12 cellular contexts compared by ENCODE assay signal in genomic region chr6:21749754-21750153, GRCh38.
DNase-seq lines count a peak whose midpoint lies in the region; ATAC-seq and TF ChIP-seq lines count a peak whose summit lies in the region.
"Had no signal": no experiment of that assay in that cellular context is flagged by ENCODE, and none has a peak within 500 bp of the region (broad histone marks: within the 10 kb centered on the region; RNA-seq: fewer than 3 reads in every experiment).

No MANE protein-coding gene starts in this region.

- BruUV-seq in Panc1 (replicated peaks; lab: Mats Ljungman, UMichigan) = no TSS peak

- H3K4me3 ChIP-seq in Panc1 (ENCODE audit: low read depth in 2 of 2, low read length in 2 of 2) = no peak overlapping the region
- H3K4me3 ChIP-seq: upper lobe of right lung had no signal

- peaks cover 0 to 2% of the 10 kb centered on the region in 2 experiments; a peak in 1 of 5 replicates for H3K9me3 Mint-ChIP-seq in H9
- H3K9me3 Mint-ChIP-seq in neural crest cell = no peaks in the 10 kb centered on the region
- H3K9me3 Mint-ChIP-seq: activated T-cell treated with anti-CD3 and anti-CD28 coated beads, Interleukin-2, amount 50 U/mL, for 4 hours had no signal

- intact Hi-C loops in Panc1 (cut with micrococcal nuclease; ENCODE audit: unreplicated experiment) = loop anchor here (10.0 kb wide), 2 partner anchors 165 to 395 kb away; no protein-coding TSS in a partner anchor

- peaks cover 51% of the 10 kb centered on the region for H3K79me2 ChIP-seq in H9 (ENCODE audit: insufficient read depth, low read length)

- POLR2A ChIA-PET in Panc1 (lab: Charles Lee) = no interaction called here

- H3K14ac ChIP-seq in H9 (ENCODE audit: insufficient read depth, low read length) = no peak overlapping the region

- no peak overlapping the region for H3K18ac ChIP-seq in H9 (ENCODE audit: insufficient read length, low read depth, low read length)

- peak overlapping the region; percentile 26 to 95 (median 81); a peak in 5 of 7 replicates for H3K27ac Mint-ChIP-seq in H9
- peak overlapping the region; percentile 20 for H3K27ac Mint-ChIP-seq in neural crest cell (ENCODE audit: unreplicated experiment)
- H3K27ac Mint-ChIP-seq: T-helper 17 cell had no signal

- peak overlapping the region in 1 of 2 experiments; percentile 32; a peak in 2 of 5 replicates for H3K4me3 Mint-ChIP-seq in H9
- peak overlapping the region; percentile 56 for H3K4me3 Mint-ChIP-seq in neural crest cell
- H3K4me3 Mint-ChIP-seq: activated T-cell treated with anti-CD3 and anti-CD28 coated beads, Interleukin-2, amount 50 U/mL, for 4 hours; T-helper 17 cell had no signal

- TF ChIP-seq CTCF in H9 (conservative IDR thresholded peaks at IDR 0.05) (no peak), Panc1 (IDR thresholded peaks at IDR 0.05) (no peak), neural crest cell (conservative IDR thresholded peaks at IDR 0.05) (no peak)

- no peak overlapping the region for H2BK12ac ChIP-seq in H9 (ENCODE audit: insufficient read length, low read depth, low read length)

- H3K4me1 Mint-ChIP-seq in H9 (peaks cover 73 to 78% of the 10 kb centered on the region in 2 experiments), neural crest cell (peaks cover 67% of the 10 kb centered on the region)
- H3K4me1 Mint-ChIP-seq: T-helper 17 cell had no signal

- CTCF ChIA-PET in Panc1 (lab: Charles Lee) = no interaction called here

- H3K56ac ChIP-seq in H9 (ENCODE audit: insufficient read length, low read depth, low read length) = no peak overlapping the region

- H3K27ac ChIP-seq in H9 (ENCODE audit: insufficient read length, low read depth, low read length) (no peak overlapping the region), Panc1 (ENCODE audit: low read length) (peak overlapping the region; percentile 100), caudate nucleus (ENCODE audit: low read depth, low read length) (no peak overlapping the region)
- H3K27ac ChIP-seq: upper lobe of right lung had no signal

- no CpG with 5 or more reads among the region's 2 CpGs for WGBS in H9 (ENCODE audit: extremely low coverage, insufficient read length, low lambda C conversion rate)

- no peaks in the 10 kb centered on the region for H3K27me3 Mint-ChIP-seq in H9 (ENCODE audit: low read depth)
- no peaks in the 10 kb centered on the region for H3K27me3 Mint-ChIP-seq in neural crest cell (ENCODE audit: low read depth)

- H4K5ac ChIP-seq in H9 (ENCODE audit: insufficient read length, low read depth, low read length) = no peak overlapping the region

- H2BK120ac ChIP-seq in H9 (ENCODE audit: low read depth, low read length, poor library complexity, severe bottlenecking) = no peak overlapping the region

- H2BK5ac ChIP-seq in H9 (ENCODE audit: insufficient read length, low read length) = no peak overlapping the region

- no peak overlapping the region for H3K23ac ChIP-seq in H9 (ENCODE audit: insufficient read length, low read depth, low read length)

- H4K91ac ChIP-seq in H9 (ENCODE audit: insufficient read length, low read depth, low read length) = no peak overlapping the region

- no peak overlapping the region for H2AFZ ChIP-seq in H9 (ENCODE audit: low read length)

- no peaks in the 10 kb centered on the region for H3K9me3 ChIP-seq in H9 (ENCODE audit: control insufficient read depth, low read depth, low read length)
- no peaks in the 10 kb centered on the region for H3K9me3 ChIP-seq in Panc1 (ENCODE audit: control insufficient read depth, insufficient read depth, low read depth, low read length)
- H3K9me3 ChIP-seq: upper lobe of right lung had no signal

- no peaks in the 10 kb centered on the region for H4K20me1 ChIP-seq in H9 (ENCODE audit: control insufficient read depth, insufficient read depth, insufficient read length)

- H3K4me1 ChIP-seq in H9 (ENCODE audit: insufficient read depth, low read length) (peaks cover 28% of the 10 kb centered on the region), Panc1 (ENCODE audit: control insufficient read depth, insufficient read depth, low read length) (peaks cover 77% of the 10 kb centered on the region)

- no peak overlapping the region for H3K4me2 ChIP-seq in H9 (ENCODE audit: insufficient read depth, insufficient read length, low read length)

- no peaks in the 10 kb centered on the region for H3K36me3 ChIP-seq in Panc1 (ENCODE audit: control insufficient read depth, insufficient read depth, low read length)
- H3K36me3 ChIP-seq: upper lobe of right lung had no signal

- H2AK5ac ChIP-seq in H9 (ENCODE audit: insufficient read length, low read length) = no peak overlapping the region

- H2BK15ac ChIP-seq in H9 (ENCODE audit: low read depth, low read length) = no peak overlapping the region

- H3K23me2 ChIP-seq in H9 (ENCODE audit: insufficient read length, low read depth, low read length, poor library complexity, severe bottlenecking) = no peaks in the 10 kb centered on the region

- H3K36me3 Mint-ChIP-seq in H9 (ENCODE audit: insufficient read depth in 1 of 3, low read depth in 3 of 3) (peaks cover 8 to 16% (median 9%) of the 10 kb centered on the region in 3 experiments; a peak in 5 of 7 replicates), neural crest cell (ENCODE audit: low read depth) (no peaks in the 10 kb centered on the region)

- H2BK20ac ChIP-seq in H9 (ENCODE audit: low read depth, low read length, poor library complexity, severe bottlenecking) = no peak overlapping the region

- DNase-seq in H9 = no peak
- peak; percentile 87 for DNase-seq in NCI-H1436 treated with DMSO at 0.1 percent for 48 hours (lab: John Stamatoyannopoulos, UW)
- DNase-seq in Panc1 (ENCODE audit: low read depth, low spot score) = no peak
- no peak for DNase-seq in neural crest cell (ENCODE audit: low read depth, low spot score)
- no peak for DNase-seq in SHP77 (lab: John Stamatoyannopoulos, UW)
- DNase-seq in caudate nucleus (lab: John Stamatoyannopoulos, UW) = no peak
- DNase-seq in activated CD4-positive, alpha-beta T cell treated with anti-CD3 and anti-CD28 coated beads for 1 hour = no peak
- DNase-seq: activated T-cell treated with anti-CD3 and anti-CD28 coated beads, Interleukin-2, amount 50 U/mL, for 4 hours; Karpas-422; T-helper 17 cell; upper lobe of right lung had no signal

- no peak overlapping the region for H3K4ac ChIP-seq in H9 (ENCODE audit: low read depth, low read length)

- no peaks in the 10 kb centered on the region for H3K27me3 ChIP-seq in H9 (ENCODE audit: insufficient read depth, low read length)
- no peaks in the 10 kb centered on the region for H3K27me3 ChIP-seq in Panc1 (ENCODE audit: control insufficient read depth, insufficient read depth, low read length)
- H3K27me3 ChIP-seq: upper lobe of right lung had no signal

- H3T11ph ChIP-seq in H9 (ENCODE audit: low read length) = no peak overlapping the region

- H4K8ac ChIP-seq in H9 (replicated peaks; ENCODE audit: insufficient read length, low read depth, low read length) = no peak overlapping the region

- in situ Hi-C loops in Panc1 (cut with HindIII; ENCODE audit: low pct_unique_long_range_greater_than_20kb, low sequenced_read_pairs) = no loop called here

- ATAC-seq in Panc1 (no peak), GM18870 (IDR thresholded peaks at IDR 0.05; ENCODE audit: unreplicated experiment) (no peak)
- ATAC-seq: activated T-cell treated with anti-CD3 and anti-CD28 coated beads, Interleukin-2, amount 50 U/mL, for 4 hours; T-helper 17 cell; upper lobe of right lung had no signal

- H3K79me1 ChIP-seq in H9 (ENCODE audit: insufficient read depth, low read depth, low read length, poor library complexity, severe bottlenecking) = no peaks in the 10 kb centered on the region

- no peak overlapping the region for H3K9ac ChIP-seq in H9 (ENCODE audit: extremely low read depth, insufficient read length, low read length)
